Comparison of ENCODE assay signal across 13 cellular contexts in the genomic region with DNA sequence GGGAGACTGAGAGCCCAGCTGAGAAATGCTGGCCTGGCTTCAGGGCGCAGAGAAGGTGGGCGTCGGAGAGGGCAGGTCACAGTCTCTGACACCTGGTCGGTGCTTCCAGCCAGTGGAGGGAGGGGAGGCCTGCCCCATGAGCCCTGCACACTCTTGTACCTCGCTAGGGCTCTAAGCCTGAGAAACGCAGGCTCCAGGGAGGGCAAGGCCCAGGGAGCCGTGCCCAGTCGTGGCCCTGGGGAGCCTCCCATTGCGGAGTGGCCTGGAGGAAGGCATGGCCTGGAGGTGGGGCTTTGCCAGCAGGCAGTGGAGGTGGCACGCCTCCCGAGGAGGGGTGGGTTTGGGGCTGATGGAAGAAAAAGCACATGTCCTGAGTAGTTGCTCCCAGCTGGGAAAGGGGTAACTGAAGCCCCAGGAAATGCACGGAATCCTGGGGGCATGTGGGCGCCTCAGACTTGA. TPM values are rescaled to one million over a fixed set of nuclear protein-coding genes. Genes with fewer than 3 reads are reported as not detected.
A peak's percentile ranks its signal among the peaks of the same experiment; 100 is the strongest.
DNase-seq lines count a peak whose midpoint lies in the region; ATAC-seq, FAIRE-seq and TF ChIP-seq lines count a peak whose summit lies in the region.
"Had no signal": no experiment of that assay in that cellular context is flagged by ENCODE, and none has a peak within 500 bp of the region (broad histone marks: within the 10 kb centered on the region; RNA-seq: fewer than 3 reads in every experiment).

No MANE protein-coding gene starts in this region.

- no peak for FAIRE-seq in kidney (lab: Jason Lieb, UNC)

- H3K27me3 ChIP-seq in GM23338 (ENCODE audit: insufficient read depth): no peaks in the 10 kb centered on the region
- peaks cover 2% of the 10 kb centered on the region for H3K27me3 ChIP-seq in mammary epithelial cell (ENCODE audit: insufficient read depth, low read length)
- H3K27me3 ChIP-seq: colonic mucosa had no signal

- H3K4me1 Mint-ChIP-seq in GM23338: no peaks in the 10 kb centered on the region; the same call in 2 of the 3 replicates

- H2AFZ ChIP-seq in GM23338 (0 out of 2 replicates have a peak overlapping the region, but pooled peaks have one; percentile 14), mammary epithelial cell (ENCODE audit: low read depth, low read length) (peak overlapping the region; percentile 95)
- H2AFZ ChIP-seq: GM23248 had no signal

- ATAC-seq in GM23338 (peak; percentile 4), GM19467 (IDR thresholded peaks at IDR 0.05; ENCODE audit: unreplicated experiment) (no peak)

- 39% methylated on average over 7 of the region's 13 CpGs for WGBS in mammary epithelial cell (ENCODE audit: low coverage, missing lambda C conversion rate)

- H3F3A ChIP-seq in GM23338 (replicated peaks; ENCODE audit: low read depth): no peaks in the 10 kb centered on the region

- intact Hi-C loops in mammary epithelial cell (cut with micrococcal nuclease) (loop anchor here (5.0 kb wide), 1 partner anchor 151 kb away; no protein-coding TSS in a partner anchor), kidney (cut with DNase I) (loop anchor here (10.0 kb wide), 1 partner anchor 208 kb away; no protein-coding TSS in a partner anchor)

- H3K36me3 ChIP-seq in GM23338 (ENCODE audit: insufficient read depth): no peaks in the 10 kb centered on the region
- H3K36me3 ChIP-seq in mammary epithelial cell (ENCODE audit: insufficient read depth, low read length): no peaks in the 10 kb centered on the region
- no peaks in the 10 kb centered on the region for H3K36me3 ChIP-seq in kidney (ENCODE audit: control insufficient read depth in 1 of 2, insufficient read depth in 2 of 2, low read length in 2 of 2)
- H3K36me3 ChIP-seq: colonic mucosa had no signal

- in situ Hi-C loops in mammary epithelial cell (cut with MboI; ENCODE audit: low sequenced_read_pairs in 2 of 2): loop anchor here in 1 of 2 donors (25.0 kb wide), 1 partner anchor 201 kb away; a partner anchor contains a TSS

- no peaks in the 10 kb centered on the region for H3K36me3 Mint-ChIP-seq in GM23338 (ENCODE audit: low read depth)

- H3K4me2 ChIP-seq in GM23338 (no peak overlapping the region), mammary epithelial cell (ENCODE audit: insufficient read depth, low read depth, low read length) (no peak overlapping the region)

- no TSS peak for BruUV-seq in mammary epithelial cell (replicated peaks; lab: Mats Ljungman, UMichigan)

- no peak overlapping the region for H3K4me3 Mint-ChIP-seq in GM23338

- TF ChIP-seq CTCF in GM23338 (conservative IDR thresholded peaks at IDR 0.05; ENCODE audit: low read depth in 2 of 2) (no peak), mammary epithelial cell (conservative IDR thresholded peaks at IDR 0.05 in 1 of 2, IDR thresholded peaks at IDR 0.05 in 1 of 2; ENCODE audit: extremely low read depth in 1 of 2, insufficient read depth in 1 of 2, low read depth in 1 of 2, low read length in 2 of 2) (no peak), kidney (IDR thresholded peaks at IDR 0.05; ENCODE audit: borderline replicate concordance, extremely low read depth, insufficient read depth) (no peak)

- H3K27me3 Mint-ChIP-seq in GM23338 (ENCODE audit: insufficient read depth, low read depth, poor library complexity): peaks cover 5% of the 10 kb centered on the region
- H3K27me3 Mint-ChIP-seq: stimulated activated naive CD8-positive, alpha-beta T cell treated with anti-CD3 and anti-CD28 coated beads, Interleukin-15, amount 100 ng/mL, for 72 hours had no signal

- H3K27ac ChIP-seq in GM23338 (ENCODE audit: low read depth): no peak overlapping the region
- H3K27ac ChIP-seq in mammary epithelial cell (ENCODE audit: insufficient read depth, low read depth, low read length): no peak overlapping the region
- H3K27ac ChIP-seq in kidney (ENCODE audit: low read depth in 2 of 2, low read length in 2 of 2): no peak overlapping the region
- H3K27ac ChIP-seq in skin epidermis: peak overlapping the region in 7 of 21 experiments; percentile 4 to 67 (median 57)
- H3K27ac ChIP-seq: colonic mucosa, GM23248 had no signal

- H3K4me3 ChIP-seq in GM23338 (no peak overlapping the region), mammary epithelial cell (replicated peaks in 1 of 3; ENCODE audit: insufficient read depth in 1 of 3, low read depth in 2 of 3, low read length in 3 of 3) (no peak overlapping the region), kidney (ENCODE audit: low read length in 2 of 2) (no peak overlapping the region), skin epidermis (peak overlapping the region; percentile 5 to 41 (median 17))
- H3K4me3 ChIP-seq: GM23248 had no signal

- H4K20me1 ChIP-seq in GM23338 (replicated peaks; ENCODE audit: insufficient read depth): no peaks in the 10 kb centered on the region
- H4K20me1 ChIP-seq in mammary epithelial cell (ENCODE audit: insufficient read depth, low read length): no peaks in the 10 kb centered on the region

- H3K9me3 ChIP-seq in mammary epithelial cell (replicated peaks; ENCODE audit: insufficient read depth, low read length) (no peaks in the 10 kb centered on the region), kidney (ENCODE audit: control insufficient read depth in 1 of 2, low read length in 2 of 2) (no peaks in the 10 kb centered on the region)
- H3K9me3 ChIP-seq: colonic mucosa had no signal

- no peak overlapping the region for H3K27ac Mint-ChIP-seq in GM23338

- no peak overlapping the region for H3K9ac ChIP-seq in mammary epithelial cell (ENCODE audit: insufficient read depth, low read length)
- H3K9ac ChIP-seq in kidney (ENCODE audit: low read length in 2 of 2): no peak overlapping the region
- H3K9ac ChIP-seq: GM23248 had no signal

- CTCF ChIA-PET in mammary epithelial cell (lab: Charles Lee; ENCODE audit: low non-redundant PET): no interaction called here

- H3K4me1 ChIP-seq in GM23338 (ENCODE audit: insufficient read depth) (no peaks in the 10 kb centered on the region), mammary epithelial cell (ENCODE audit: insufficient read depth, low read length) (peaks cover 24% of the 10 kb centered on the region), kidney (ENCODE audit: control insufficient read depth in 1 of 2, insufficient read depth in 1 of 2, low read depth in 1 of 2, low read length in 2 of 2) (peaks cover 0 to 2% of the 10 kb centered on the region in 2 donors)
- H3K4me1 ChIP-seq: colonic mucosa had no signal

- H3K9me2 ChIP-seq in GM23338 (ENCODE audit: insufficient read depth): no peaks in the 10 kb centered on the region

- no peaks in the 10 kb centered on the region for H3K9me3 Mint-ChIP-seq in GM23338
- H3K9me3 Mint-ChIP-seq: stimulated activated naive CD8-positive, alpha-beta T cell treated with anti-CD3 and anti-CD28 coated beads, Interleukin-15, amount 100 ng/mL, for 72 hours had no signal

- dilution Hi-C loops in mammary epithelial cell (cut with HindIII; ENCODE audit: low sequenced_read_pairs): no loop called here

- H3K79me2 ChIP-seq in GM23338 (replicated peaks; ENCODE audit: insufficient read depth) (no peaks in the 10 kb centered on the region), mammary epithelial cell (ENCODE audit: insufficient read depth, low read length) (no peaks in the 10 kb centered on the region)

- no peak for DNase-seq in GM23338 (ENCODE audit: low spot score)
- no peak for DNase-seq in mammary epithelial cell
- peak; percentile 74 for DNase-seq in kidney
- DNase-seq in T-helper 2 cell: no peak
- no peak for DNase-seq in HK-2 (ENCODE audit: unreplicated experiment)
- DNase-seq: activated effector memory CD4-positive, alpha-beta T cell treated with Interleukin-2 at 50 U/mL for 16 hours; GM23248; NCI-H187; stimulated activated CD4-positive, alpha-beta T cell treated with anti-CD3 and anti-CD28 coated beads, Interleukin-15, amount 100 ng/mL, for 24 hours had no signal

TF ChIP-seq in GM23338, 12 proteins besides CTCF, POLR2A, EP300 and RAD21 (continues in another document):
- TF ChIP-seq, protein P1, sequence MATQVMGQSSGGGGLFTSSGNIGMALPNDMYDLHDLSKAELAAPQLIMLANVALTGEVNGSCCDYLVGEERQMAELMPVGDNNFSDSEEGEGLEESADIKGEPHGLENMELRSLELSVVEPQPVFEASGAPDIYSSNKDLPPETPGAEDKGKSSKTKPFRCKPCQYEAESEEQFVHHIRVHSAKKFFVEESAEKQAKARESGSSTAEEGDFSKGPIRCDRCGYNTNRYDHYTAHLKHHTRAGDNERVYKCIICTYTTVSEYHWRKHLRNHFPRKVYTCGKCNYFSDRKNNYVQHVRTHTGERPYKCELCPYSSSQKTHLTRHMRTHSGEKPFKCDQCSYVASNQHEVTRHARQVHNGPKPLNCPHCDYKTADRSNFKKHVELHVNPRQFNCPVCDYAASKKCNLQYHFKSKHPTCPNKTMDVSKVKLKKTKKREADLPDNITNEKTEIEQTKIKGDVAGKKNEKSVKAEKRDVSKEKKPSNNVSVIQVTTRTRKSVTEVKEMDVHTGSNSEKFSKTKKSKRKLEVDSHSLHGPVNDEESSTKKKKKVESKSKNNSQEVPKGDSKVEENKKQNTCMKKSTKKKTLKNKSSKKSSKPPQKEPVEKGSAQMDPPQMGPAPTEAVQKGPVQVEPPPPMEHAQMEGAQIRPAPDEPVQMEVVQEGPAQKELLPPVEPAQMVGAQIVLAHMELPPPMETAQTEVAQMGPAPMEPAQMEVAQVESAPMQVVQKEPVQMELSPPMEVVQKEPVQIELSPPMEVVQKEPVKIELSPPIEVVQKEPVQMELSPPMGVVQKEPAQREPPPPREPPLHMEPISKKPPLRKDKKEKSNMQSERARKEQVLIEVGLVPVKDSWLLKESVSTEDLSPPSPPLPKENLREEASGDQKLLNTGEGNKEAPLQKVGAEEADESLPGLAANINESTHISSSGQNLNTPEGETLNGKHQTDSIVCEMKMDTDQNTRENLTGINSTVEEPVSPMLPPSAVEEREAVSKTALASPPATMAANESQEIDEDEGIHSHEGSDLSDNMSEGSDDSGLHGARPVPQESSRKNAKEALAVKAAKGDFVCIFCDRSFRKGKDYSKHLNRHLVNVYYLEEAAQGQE (IDR thresholded peaks at IDR 0.05; ENCODE audit: unreplicated experiment): no peak
- TF ChIP-seq NANOG (IDR thresholded peaks at IDR 0.05; ENCODE audit: borderline replicate concordance): no peak
- no peak for TF ChIP-seq EZH2phosphoT487 (IDR thresholded peaks at IDR 0.05; ENCODE audit: unreplicated experiment)
- no peak for TF ChIP-seq ZNF331 (CRISPR knock-in tag; IDR thresholded peaks at IDR 0.05; ENCODE audit: low read depth)
- no peak for TF ChIP-seq ZNF114 (CRISPR knock-in tag; IDR thresholded peaks at IDR 0.05)

RNA-seq across cellular contexts. Expression of a gene that starts 39.0 kb away (rescaled TPM):
- 58.0 and 63.6 TPM in 2 replicates for total RNA-seq in GM23338 (2014; rRNA removed; shearing (Covaris generic))
- polyA plus RNA-seq in GM23338 (2016; fragmentation: Nextera tagmentation; extraction: Ambion mirVana) (15.3 and 15.7 TPM in 2 replicates), mammary epithelial cell (26.5 TPM), kidney (ENCODE audit: insufficient read depth, low read depth, low replicate concordance) (24.3 TPM)
- total RNA-seq in mammary epithelial cell (10 to 100 TPM; 18.5 to 21.7 TPM), kidney (41.5 TPM)
- polyA minus RNA-seq in mammary epithelial cell: 18.9 TPM

Comparison
In these comparisons a context has a peak if more than half of its experiments do, and no peak if none do; other contexts are left out.
1. H3K4me3 ChIP-seq: peak in skin epidermis (7 of 7); none in GM23338 (single experiment), mammary epithelial cell (0 of 3) and kidney (0 of 2).